ENCODE assay signal across 1 cellular context in the genomic region with DNA sequence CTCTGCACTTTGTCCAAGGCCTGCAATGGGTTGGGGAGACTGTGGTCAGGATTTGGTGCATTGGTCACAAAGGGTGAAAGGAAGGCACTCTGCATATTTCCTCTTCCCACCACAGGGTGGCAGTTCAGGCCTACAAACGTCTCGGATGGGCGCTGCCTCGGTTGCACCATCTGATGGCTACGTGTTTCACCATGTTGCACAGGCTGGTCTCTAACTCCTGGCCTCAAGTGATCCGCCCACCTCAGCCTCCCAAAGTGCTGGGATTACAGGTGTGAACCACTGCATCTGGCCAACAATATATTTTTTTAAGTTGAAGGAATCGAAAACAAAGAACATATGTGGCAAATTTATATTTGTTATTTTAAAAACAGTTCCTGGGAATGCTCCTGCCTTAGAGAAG.
TF ChIP-seq lines count a peak whose summit lies in the region.

No MANE protein-coding gene starts in this region.

TF ChIP-seq in H1, 55 proteins besides CTCF, POLR2A, EP300 and RAD21:
- TF ChIP-seq EGR1 (IDR thresholded peaks at IDR 0.05; ENCODE audit: borderline replicate concordance, low read depth, low read length) (no peak), TAF1 (IDR thresholded peaks at IDR 0.05; ENCODE audit: low read depth, low read length) (no peak), CEBPB (IDR thresholded peaks at IDR 0.05; ENCODE audit: low read depth, low read length) (peak; percentile 87)
- TF ChIP-seq, protein P1, sequence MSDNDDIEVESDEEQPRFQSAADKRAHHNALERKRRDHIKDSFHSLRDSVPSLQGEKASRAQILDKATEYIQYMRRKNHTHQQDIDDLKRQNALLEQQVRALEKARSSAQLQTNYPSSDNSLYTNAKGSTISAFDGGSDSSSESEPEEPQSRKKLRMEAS (IDR thresholded peaks at IDR 0.05) = peak; percentile 44; the same call in 1 of the 2 replicates
